Comparison of ENCODE assay signal across 12 cellular contexts in genomic region chr18:63111549-63112402, GRCh38.
DNase-seq lines count a peak whose midpoint lies in the region; ATAC-seq, FAIRE-seq and TF ChIP-seq lines count a peak whose summit lies in the region.
"Had no signal": no experiment of that assay in that cellular context is flagged by ENCODE, and none has a peak within 500 bp of the region (broad histone marks: within the 10 kb centered on the region; RNA-seq: fewer than 3 reads in every experiment).

No MANE protein-coding gene starts in this region.

- TF ChIP-seq POLR2A in GM12878 (IDR thresholded peaks at IDR 0.05; ENCODE audit: low read depth, low read length) = no peak

- H2AFZ ChIP-seq in GM12878 (ENCODE audit: control insufficient read depth, low read depth, low read length) (peak overlapping the region; percentile 33; the same call in 1 of the 2 replicates), smooth muscle cell (ENCODE audit: low read depth) (no peak overlapping the region)

- POLR2A ChIA-PET in GM12878 (lab: Charles Lee) = interaction anchor here (1.0 kb wide), 1 partner anchor 95 kb away, joined by 3 read pairs; no protein-coding TSS in a partner anchor

- DNase-seq in KBM-7 (peak; percentile 78), GM12878 (ENCODE audit: low read depth, low spot score) (no peak), dedifferentiated amniotic fluid mesenchymal stem cell (ENCODE audit: extremely low spot score) (no peak), LoVo (ENCODE audit: low spot score) (no peak), smooth muscle cell (lab: John Stamatoyannopoulos, UW; ENCODE audit: unreplicated experiment) (no peak)
- no peak for DNase-seq in effector memory CD4-positive, alpha-beta T cell
- DNase-seq: GOT3, kidney glomerular epithelial cell, NCI-H524, uterus had no signal

- peaks cover 0 to 6% (median 0%) of the 10 kb centered on the region in 11 experiments; a peak in 2 of 22 replicates for H3K36me3 ChIP-seq in BLaER1 treated with 17β-estradiol and CSF1 and Interleukin-3, amounts not matched to agents 10 nM and 100 nM
- H3K36me3 ChIP-seq in GM12878 (ENCODE audit: control insufficient read depth in 2 of 2, insufficient read depth in 2 of 2, low read length in 1 of 2) (no peaks in the 10 kb centered on the region), smooth muscle cell (ENCODE audit: low read depth) (no peaks in the 10 kb centered on the region)
- H3K36me3 ChIP-seq in effector memory CD4-positive, alpha-beta T cell (ENCODE audit: control insufficient read depth, insufficient read depth, low read length) = no peaks in the 10 kb centered on the region
- H3K36me3 ChIP-seq: uterus had no signal

- RAD21 ChIA-PET in GM12878 (lab: Charles Lee; ENCODE audit: unreplicated experiment) = interaction anchor here (1.0 kb wide), 1 partner anchor 31 kb away, joined by 3 read pairs; no protein-coding TSS in a partner anchor

- no peaks in the 10 kb centered on the region for H3F3A ChIP-seq in smooth muscle cell (ENCODE audit: low read depth)

- BruUV-seq in GM12878 (replicated peaks; lab: Mats Ljungman, UMichigan) = no TSS peak

- no peaks in the 10 kb centered on the region for H4K20me1 ChIP-seq in BLaER1 treated with 17β-estradiol and CSF1 and Interleukin-3, amounts not matched to agents 10 nM and 100 nM
- no peaks in the 10 kb centered on the region for H4K20me1 ChIP-seq in GM12878 (ENCODE audit: control insufficient read depth, insufficient read depth)
- H4K20me1 ChIP-seq in smooth muscle cell (ENCODE audit: low read depth) = no peaks in the 10 kb centered on the region

- no peaks in the 10 kb centered on the region for H3K27me3 ChIP-seq in BLaER1 treated with 17β-estradiol and CSF1 and Interleukin-3, amounts not matched to agents 10 nM and 100 nM
- H3K27me3 ChIP-seq in GM12878 (replicated peaks in 1 of 2; ENCODE audit: control insufficient read depth in 2 of 2, insufficient read depth in 2 of 2, low read length in 1 of 2) (no peaks in the 10 kb centered on the region), smooth muscle cell (ENCODE audit: low read depth) (peaks cover 13% of the 10 kb centered on the region)
- no peaks in the 10 kb centered on the region for H3K27me3 ChIP-seq in effector memory CD4-positive, alpha-beta T cell (replicated peaks; ENCODE audit: control insufficient read depth, insufficient read depth, low read length, poor library complexity, severe bottlenecking)
- H3K27me3 ChIP-seq: uterus had no signal

- peaks cover 0 to 46% (median 42%) of the 10 kb centered on the region in 11 experiments; a peak in 18 of 22 replicates for H3K9me3 ChIP-seq in BLaER1 treated with 17β-estradiol and CSF1 and Interleukin-3, amounts not matched to agents 10 nM and 100 nM (replicated peaks in 1 of 11)
- H3K9me3 ChIP-seq in GM12878 (replicated peaks; ENCODE audit: control insufficient read depth, insufficient read depth, low read length) (peaks cover 3% of the 10 kb centered on the region; the same call in 2 of the 3 replicates), smooth muscle cell (replicated peaks; ENCODE audit: low read depth) (no peaks in the 10 kb centered on the region)
- H3K9me3 ChIP-seq in effector memory CD4-positive, alpha-beta T cell (ENCODE audit: control insufficient read depth, low read length) = peaks cover 4% of the 10 kb centered on the region
- H3K9me3 ChIP-seq: uterus had no signal

- H3K79me2 ChIP-seq in GM12878 (ENCODE audit: control insufficient read depth, insufficient read depth, low read length) (no peaks in the 10 kb centered on the region), smooth muscle cell (ENCODE audit: low read depth) (no peaks in the 10 kb centered on the region)

- peak overlapping the region in 9 of 11 experiments; percentile 20 to 75 (median 48); a peak in 16 of 22 replicates for H3K27ac ChIP-seq in BLaER1 treated with 17β-estradiol and CSF1 and Interleukin-3, amounts not matched to agents 10 nM and 100 nM
- H3K27ac ChIP-seq in GM12878 (ENCODE audit: control insufficient read depth, insufficient read depth) (no peak overlapping the region), smooth muscle cell (ENCODE audit: low read depth) (no peak overlapping the region)
- H3K27ac ChIP-seq in effector memory CD4-positive, alpha-beta T cell (ENCODE audit: insufficient read depth, low read length, poor library complexity, severe bottlenecking) = no peak overlapping the region
- H3K27ac ChIP-seq: uterus had no signal

- H3K4me1 ChIP-seq in BLaER1 treated with 17β-estradiol and CSF1 and Interleukin-3, amounts not matched to agents 10 nM and 100 nM = peaks cover 63 to 83% (median 70%) of the 10 kb centered on the region in 10 experiments
- H3K4me1 ChIP-seq in GM12878 (ENCODE audit: control insufficient read depth, insufficient read depth, low read length) = peaks cover 14% of the 10 kb centered on the region
- no peaks in the 10 kb centered on the region for H3K4me1 ChIP-seq in effector memory CD4-positive, alpha-beta T cell (ENCODE audit: control insufficient read depth, insufficient read depth, low read length, poor library complexity, severe bottlenecking)
- H3K4me1 ChIP-seq in smooth muscle cell (ENCODE audit: low read depth) = no peaks in the 10 kb centered on the region
- H3K4me1 ChIP-seq: uterus had no signal

- in situ Hi-C loops in KBM-7 (cut with MboI; ENCODE audit: low pct_unique_long_range_greater_than_20kb, low sequenced_read_pairs) (no loop called here), GM12878 (cut with MboI) (no loop called here)

- WGBS in GM12878 (ENCODE audit: insufficient coverage, insufficient replicate concordance, low lambda C conversion rate, missing lambda C conversion rate) = 52% methylated on average over 4 of the region's 4 CpGs
- WGBS in smooth muscle cell (ENCODE audit: low lambda C conversion rate) = 72% methylated on average over 4 of the region's 4 CpGs

- peak overlapping the region in 1 of 11 experiments; percentile 36; a peak in 3 of 22 replicates for H3K9ac ChIP-seq in BLaER1 treated with 17β-estradiol and CSF1 and Interleukin-3, amounts not matched to agents 10 nM and 100 nM
- no peak overlapping the region for H3K9ac ChIP-seq in GM12878 (ENCODE audit: control insufficient read depth, insufficient read depth, low read length)
- H3K9ac ChIP-seq in smooth muscle cell (ENCODE audit: low read depth) = no peak overlapping the region

- no peak for TF ChIP-seq CTCF in GM12878 (IDR thresholded peaks at IDR 0.05 in 2 of 3, conservative IDR thresholded peaks at IDR 0.05 in 1 of 3; ENCODE audit: control insufficient read depth in 2 of 3, extremely low read depth in 1 of 3, insufficient read depth in 1 of 3, low read depth in 3 of 3, low read length in 3 of 3)
- no peak for TF ChIP-seq CTCF in smooth muscle cell (IDR thresholded peaks at IDR 0.05; ENCODE audit: borderline replicate concordance, insufficient read depth, poor library complexity, severe bottlenecking)

- peak overlapping the region in 4 of 10 experiments; percentile 2 to 34 (median 20); a peak in 4 of 20 replicates for H3K4me3 ChIP-seq in BLaER1 treated with 17β-estradiol and CSF1 and Interleukin-3, amounts not matched to agents 10 nM and 100 nM
- H3K4me3 ChIP-seq in GM12878 (no peak overlapping the region), smooth muscle cell (no peak overlapping the region)
- no peak overlapping the region for H3K4me3 ChIP-seq in effector memory CD4-positive, alpha-beta T cell (ENCODE audit: insufficient read depth, low read depth, low read length, poor library complexity, severe bottlenecking)
- H3K4me3 ChIP-seq: uterus had no signal

- CTCF ChIA-PET in GM12878 (lab: Yijun Ruan, JAX) = interaction anchor here (1.0 kb wide), 1 partner anchor 327 kb away, joined by 4 read pairs; no protein-coding TSS in a partner anchor

- no peak for TF ChIP-seq EP300 in GM12878 (IDR thresholded peaks at IDR 0.05; ENCODE audit: borderline replicate concordance in 1 of 2, control insufficient read depth in 1 of 2, low read depth in 2 of 2, low read length in 2 of 2)

- H3K4me2 ChIP-seq in BLaER1 treated with 17β-estradiol and CSF1 and Interleukin-3, amounts not matched to agents 10 nM and 100 nM = peak overlapping the region; percentile 19 to 73 (median 57)
- H3K4me2 ChIP-seq in GM12878 (ENCODE audit: control insufficient read depth, insufficient read depth) (no peak overlapping the region), smooth muscle cell (no peak overlapping the region)

- no peak for TF ChIP-seq RAD21 in GM12878 (IDR thresholded peaks at IDR 0.05; ENCODE audit: insufficient read depth, low read depth, low read length)

- FAIRE-seq in GM12878 (lab: Jason Lieb, UNC) = no peak

- SMC1A ChIA-PET in GM12878 (lab: Charles Lee; ENCODE audit: uncharacterized antibody, unreplicated experiment) = interaction anchor here (0.9 to 1.6 kb wide), 6 partner anchors 13 to 95 kb away, joined by 3 to 7 read pairs (median 4); no protein-coding TSS in a partner anchor

- ATAC-seq in GM19467 (IDR thresholded peaks at IDR 0.05; ENCODE audit: unreplicated experiment) = peak; percentile 60
- peak; percentile 65 for ATAC-seq in GM12878

- intact Hi-C loops in GM12878 (cut with micrococcal nuclease; ENCODE audit: unreplicated experiment) = no loop called here

TF ChIP-seq in GM12878, 131 proteins besides CTCF, POLR2A, EP300 and RAD21 (continues in another document):
- TF ChIP-seq, protein P1, sequence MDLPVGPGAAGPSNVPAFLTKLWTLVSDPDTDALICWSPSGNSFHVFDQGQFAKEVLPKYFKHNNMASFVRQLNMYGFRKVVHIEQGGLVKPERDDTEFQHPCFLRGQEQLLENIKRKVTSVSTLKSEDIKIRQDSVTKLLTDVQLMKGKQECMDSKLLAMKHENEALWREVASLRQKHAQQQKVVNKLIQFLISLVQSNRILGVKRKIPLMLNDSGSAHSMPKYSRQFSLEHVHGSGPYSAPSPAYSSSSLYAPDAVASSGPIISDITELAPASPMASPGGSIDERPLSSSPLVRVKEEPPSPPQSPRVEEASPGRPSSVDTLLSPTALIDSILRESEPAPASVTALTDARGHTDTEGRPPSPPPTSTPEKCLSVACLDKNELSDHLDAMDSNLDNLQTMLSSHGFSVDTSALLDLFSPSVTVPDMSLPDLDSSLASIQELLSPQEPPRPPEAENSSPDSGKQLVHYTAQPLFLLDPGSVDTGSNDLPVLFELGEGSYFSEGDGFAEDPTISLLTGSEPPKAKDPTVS (IDR thresholded peaks at IDR 0.05; ENCODE audit: low read depth, low read length) = no peak
- no peak for TF ChIP-seq SUPT20H (IDR thresholded peaks at IDR 0.05; ENCODE audit: borderline replicate concordance, control insufficient read depth, low read depth, low read length)

Comparison
In these comparisons a context has a peak if more than half of its experiments do, and no peak if none do; other contexts are left out.
1. H3K27ac ChIP-seq: peak in BLaER1 treated with 17β-estradiol and CSF1 and Interleukin-3, amounts not matched to agents 10 nM and 100 nM (9 of 11); none in GM12878 (single experiment), effector memory CD4-positive, alpha-beta T cell (single experiment) and smooth muscle cell (single experiment).
2. H3K4me2 ChIP-seq: peak in BLaER1 treated with 17β-estradiol and CSF1 and Interleukin-3, amounts not matched to agents 10 nM and 100 nM (11 of 11); none in GM12878 (single experiment) and smooth muscle cell (single experiment).